ENCODE assay signal across 8 cellular contexts in genomic region chr6:150599199-150600002, GRCh38. TPM values are rescaled to one million over a fixed set of nuclear protein-coding genes. Genes with fewer than 3 reads are reported as not detected.
DNase-seq lines count a peak whose midpoint lies in the region; ATAC-seq, FAIRE-seq and TF ChIP-seq lines count a peak whose summit lies in the region.

TSS of gene PLEKHG1 (plus strand) at chr6:150599885. CDS start at chr6:150733682, 133,797 bp downstream.

- H3K36me3 ChIP-seq in effector memory CD4-positive, alpha-beta T cell (ENCODE audit: control insufficient read depth, insufficient read depth, low read length) = no peaks in the 10 kb centered on the region
- no peaks in the 10 kb centered on the region for H3K36me3 ChIP-seq in lower lobe of right lung

- DNase-seq in GM18507 (ENCODE audit: extremely low spot score, insufficient read length, low read depth) (peak; percentile 69), NCI-H1105 treated with DMSO at 0.1 percent for 48 hours (lab: John Stamatoyannopoulos, UW) (peak; percentile 78), lower lobe of right lung (peak; percentile 85), amniotic stem cell (lab: John Stamatoyannopoulos, UW) (no peak)
- peak; percentile 27 to 28 for DNase-seq in activated CD4-positive, alpha-beta T cell treated with anti-CD3 and anti-CD28 coated beads, Interleukin-2, amount 50 U/mL, for 4 hours
- peak; percentile 14 to 36 (median 19) for DNase-seq in effector memory CD4-positive, alpha-beta T cell
- DNase-seq in stimulated activated CD4-positive, alpha-beta T cell treated with anti-CD3 and anti-CD28 coated beads, TNF-alpha, amount 100 ng/mL, for 24 hours (ENCODE audit: low read depth in 3 of 3) = peak in 2 of 3 experiments; percentile 11 to 47

- peaks cover 5% of the 10 kb centered on the region for H3K27me3 ChIP-seq in effector memory CD4-positive, alpha-beta T cell (replicated peaks; ENCODE audit: control insufficient read depth, insufficient read depth, low read length, poor library complexity, severe bottlenecking)
- no peaks in the 10 kb centered on the region for H3K27me3 ChIP-seq in lower lobe of right lung (ENCODE audit: low read depth)

- H3K4me1 ChIP-seq in effector memory CD4-positive, alpha-beta T cell (ENCODE audit: control insufficient read depth, insufficient read depth, low read length, poor library complexity, severe bottlenecking) = peaks cover 14% of the 10 kb centered on the region
- peaks cover 6% of the 10 kb centered on the region for H3K4me1 ChIP-seq in lower lobe of right lung

- ATAC-seq in HG02610 (IDR thresholded peaks at IDR 0.05; ENCODE audit: unreplicated experiment) (peak; percentile 81), lower lobe of right lung (peak; percentile 93 to 95)

- peak; percentile 33 for FAIRE-seq in GM18507 (lab: Jason Lieb, UNC)

- H3K4me3 ChIP-seq in effector memory CD4-positive, alpha-beta T cell (ENCODE audit: insufficient read depth, low read depth, low read length, poor library complexity, severe bottlenecking) = peak within 1 kb of the TSS; percentile 68
- H3K4me3 ChIP-seq in lower lobe of right lung = peak within 1 kb of the TSS; percentile 71

- H3K27ac ChIP-seq in effector memory CD4-positive, alpha-beta T cell (ENCODE audit: insufficient read depth, low read length, poor library complexity, severe bottlenecking) = peak within 1 kb of the TSS; percentile 53
- peak within 1 kb of the TSS; percentile 81 for H3K27ac ChIP-seq in lower lobe of right lung

- H3K9me3 ChIP-seq in effector memory CD4-positive, alpha-beta T cell (ENCODE audit: control insufficient read depth, low read length) = no peaks in the 10 kb centered on the region
- no peaks in the 10 kb centered on the region for H3K9me3 ChIP-seq in lower lobe of right lung

- intact Hi-C loops in lower lobe of right lung (cut with DNase I) = no loop called here

- no peak for TF ChIP-seq CTCF in lower lobe of right lung (IDR thresholded peaks at IDR 0.05)

RNA-seq across cellular contexts. Expression of gene PLEKHG1, which starts in this region (rescaled TPM):
- total RNA-seq in lower lobe of right lung = 20.4 TPM
